In the genomic region with DNA sequence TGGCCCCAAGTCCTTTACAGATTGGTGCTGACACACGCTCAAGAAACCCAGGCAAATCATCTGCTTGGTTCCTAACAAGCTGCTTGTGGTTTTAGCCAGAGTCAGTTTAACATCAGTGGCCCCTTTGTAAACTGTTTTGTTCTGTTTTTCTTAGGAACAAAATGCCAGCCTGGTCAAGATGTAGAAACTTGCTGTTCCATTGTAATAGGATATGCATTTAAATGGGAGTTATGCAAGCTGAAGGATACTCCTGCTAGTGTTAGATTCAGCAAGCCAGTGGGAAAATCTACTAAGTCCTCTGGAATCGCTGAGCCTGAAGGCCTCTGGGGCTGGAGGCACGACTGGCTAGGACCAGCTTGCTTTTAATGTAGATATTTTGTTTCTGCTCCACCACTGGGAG, we compare ENCODE assay signal across 1 cellular context.
TF ChIP-seq lines count a peak whose summit lies in the region.

No MANE protein-coding gene starts in this region.

TF ChIP-seq in GM23338, 12 proteins besides CTCF, POLR2A, EP300 and RAD21 (continued from another document):
- TF ChIP-seq, protein P1, sequence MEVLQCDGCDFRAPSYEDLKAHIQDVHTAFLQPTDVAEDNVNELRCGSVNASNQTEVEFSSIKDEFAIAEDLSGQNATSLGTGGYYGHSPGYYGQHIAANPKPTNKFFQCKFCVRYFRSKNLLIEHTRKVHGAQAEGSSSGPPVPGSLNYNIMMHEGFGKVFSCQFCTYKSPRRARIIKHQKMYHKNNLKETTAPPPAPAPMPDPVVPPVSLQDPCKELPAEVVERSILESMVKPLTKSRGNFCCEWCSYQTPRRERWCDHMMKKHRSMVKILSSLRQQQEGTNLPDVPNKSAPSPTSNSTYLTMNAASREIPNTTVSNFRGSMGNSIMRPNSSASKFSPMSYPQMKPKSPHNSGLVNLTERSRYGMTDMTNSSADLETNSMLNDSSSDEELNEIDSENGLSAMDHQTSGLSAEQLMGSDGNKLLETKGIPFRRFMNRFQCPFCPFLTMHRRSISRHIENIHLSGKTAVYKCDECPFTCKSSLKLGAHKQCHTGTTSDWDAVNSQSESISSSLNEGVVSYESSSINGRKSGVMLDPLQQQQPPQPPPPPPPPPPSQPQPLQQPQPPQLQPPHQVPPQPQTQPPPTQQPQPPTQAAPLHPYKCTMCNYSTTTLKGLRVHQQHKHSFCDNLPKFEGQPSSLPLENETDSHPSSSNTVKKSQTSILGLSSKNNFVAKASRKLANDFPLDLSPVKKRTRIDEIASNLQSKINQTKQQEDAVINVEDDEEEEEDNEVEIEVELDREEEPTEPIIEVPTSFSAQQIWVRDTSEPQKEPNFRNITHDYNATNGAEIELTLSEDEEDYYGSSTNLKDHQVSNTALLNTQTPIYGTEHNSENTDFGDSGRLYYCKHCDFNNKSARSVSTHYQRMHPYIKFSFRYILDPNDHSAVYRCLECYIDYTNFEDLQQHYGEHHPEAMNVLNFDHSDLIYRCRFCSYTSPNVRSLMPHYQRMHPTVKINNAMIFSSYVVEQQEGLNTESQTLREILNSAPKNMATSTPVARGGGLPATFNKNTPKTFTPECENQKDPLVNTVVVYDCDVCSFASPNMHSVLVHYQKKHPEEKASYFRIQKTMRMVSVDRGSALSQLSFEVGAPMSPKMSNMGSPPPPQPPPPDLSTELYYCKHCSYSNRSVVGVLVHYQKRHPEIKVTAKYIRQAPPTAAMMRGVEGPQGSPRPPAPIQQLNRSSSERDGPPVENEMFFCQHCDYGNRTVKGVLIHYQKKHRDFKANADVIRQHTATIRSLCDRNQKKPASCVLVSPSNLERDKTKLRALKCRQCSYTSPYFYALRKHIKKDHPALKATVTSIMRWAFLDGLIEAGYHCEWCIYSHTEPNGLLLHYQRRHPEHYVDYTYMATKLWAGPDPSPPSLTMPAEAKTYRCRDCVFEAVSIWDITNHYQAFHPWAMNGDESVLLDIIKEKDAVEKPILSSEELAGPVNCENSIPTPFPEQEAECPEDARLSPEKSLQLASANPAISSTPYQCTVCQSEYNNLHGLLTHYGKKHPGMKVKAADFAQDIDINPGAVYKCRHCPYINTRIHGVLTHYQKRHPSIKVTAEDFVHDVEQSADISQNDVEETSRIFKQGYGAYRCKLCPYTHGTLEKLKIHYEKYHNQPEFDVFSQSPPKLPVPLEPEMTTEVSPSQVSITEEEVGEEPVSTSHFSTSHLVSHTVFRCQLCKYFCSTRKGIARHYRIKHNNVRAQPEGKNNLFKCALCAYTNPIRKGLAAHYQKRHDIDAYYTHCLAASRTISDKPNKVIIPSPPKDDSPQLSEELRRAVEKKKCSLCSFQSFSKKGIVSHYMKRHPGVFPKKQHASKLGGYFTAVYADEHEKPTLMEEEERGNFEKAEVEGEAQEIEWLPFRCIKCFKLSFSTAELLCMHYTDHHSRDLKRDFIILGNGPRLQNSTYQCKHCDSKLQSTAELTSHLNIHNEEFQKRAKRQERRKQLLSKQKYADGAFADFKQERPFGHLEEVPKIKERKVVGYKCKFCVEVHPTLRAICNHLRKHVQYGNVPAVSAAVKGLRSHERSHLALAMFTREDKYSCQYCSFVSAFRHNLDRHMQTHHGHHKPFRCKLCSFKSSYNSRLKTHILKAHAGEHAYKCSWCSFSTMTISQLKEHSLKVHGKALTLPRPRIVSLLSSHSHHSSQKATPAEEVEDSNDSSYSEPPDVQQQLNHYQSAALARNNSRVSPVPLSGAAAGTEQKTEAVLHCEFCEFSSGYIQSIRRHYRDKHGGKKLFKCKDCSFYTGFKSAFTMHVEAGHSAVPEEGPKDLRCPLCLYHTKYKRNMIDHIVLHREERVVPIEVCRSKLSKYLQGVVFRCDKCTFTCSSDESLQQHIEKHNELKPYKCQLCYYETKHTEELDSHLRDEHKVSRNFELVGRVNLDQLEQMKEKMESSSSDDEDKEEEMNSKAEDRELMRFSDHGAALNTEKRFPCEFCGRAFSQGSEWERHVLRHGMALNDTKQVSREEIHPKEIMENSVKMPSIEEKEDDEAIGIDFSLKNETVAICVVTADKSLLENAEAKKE (CRISPR knock-in tag; IDR thresholded peaks at IDR 0.05): peak; percentile 62; the same call in 1 of the 2 replicates
